Comparison of ENCODE assay signal across 10 cellular contexts in genomic region chr20:33042983-33043730, GRCh38. TPM values are rescaled to one million over a fixed set of nuclear protein-coding genes. Genes with fewer than 3 reads are reported as not detected.
"Had no signal": no experiment of that assay in that cellular context is flagged by ENCODE, and none has a peak within 500 bp of the region (broad histone marks: within the 10 kb centered on the region; RNA-seq: fewer than 3 reads in every experiment).

No MANE protein-coding gene starts in this region.

- H3K36me3 Mint-ChIP-seq: IgD-negative memory B cell had no signal

- H3K4me3 Mint-ChIP-seq: IgD-negative memory B cell had no signal

- H3K9ac ChIP-seq: GM23248 had no signal

- H3K9me3 ChIP-seq: HAP-1 had no signal

- ATAC-seq: HCT116 had no signal

- H2AFZ ChIP-seq: GM23248 had no signal

- H3K27ac ChIP-seq: GM23248 had no signal

- H3K4me1 ChIP-seq: HAP-1 had no signal

- H3K36me3 ChIP-seq: HAP-1 had no signal

- FAIRE-seq: HTR-8/SVneo had no signal

- H3K4me3 ChIP-seq: GM23248, HAP-1 had no signal

- H3K27ac Mint-ChIP-seq: IgD-negative memory B cell had no signal

- DNase-seq: GM23248, GOT3, H7, KG1 had no signal

RNA-seq across cellular contexts. Expression of gene BPIFB3, which starts 10.5 kb away (rescaled TPM):
- total RNA-seq: GM23248, H4, H7, HT-29 had no signal
- polyA plus RNA-seq: GM23248, IgD-negative memory B cell had no signal

RNA-seq across cellular contexts. Expression of gene BPIFB6, which starts 11.7 kb away (rescaled TPM):
- total RNA-seq: GM23248, H4, H7, HT-29 had no signal
- polyA plus RNA-seq: GM23248, IgD-negative memory B cell had no signal

RNA-seq across cellular contexts. Expression of gene BPIFB2, which starts 35.7 kb away (rescaled TPM):
- total RNA-seq: GM23248, H4, H7, HT-29 had no signal
- polyA plus RNA-seq: GM23248, IgD-negative memory B cell had no signal

RNA-seq across cellular contexts. Expression of gene BPIFB4, which starts 36.3 kb away (rescaled TPM):
- total RNA-seq: GM23248, H4, H7, HT-29 had no signal
- polyA plus RNA-seq: GM23248, IgD-negative memory B cell had no signal

RNA-seq across cellular contexts. Expression of gene SUN5, which starts 38.9 kb away (rescaled TPM):
- total RNA-seq: GM23248, H4, H7, HT-29 had no signal
- polyA plus RNA-seq: GM23248, IgD-negative memory B cell had no signal
